In the genomic region with DNA sequence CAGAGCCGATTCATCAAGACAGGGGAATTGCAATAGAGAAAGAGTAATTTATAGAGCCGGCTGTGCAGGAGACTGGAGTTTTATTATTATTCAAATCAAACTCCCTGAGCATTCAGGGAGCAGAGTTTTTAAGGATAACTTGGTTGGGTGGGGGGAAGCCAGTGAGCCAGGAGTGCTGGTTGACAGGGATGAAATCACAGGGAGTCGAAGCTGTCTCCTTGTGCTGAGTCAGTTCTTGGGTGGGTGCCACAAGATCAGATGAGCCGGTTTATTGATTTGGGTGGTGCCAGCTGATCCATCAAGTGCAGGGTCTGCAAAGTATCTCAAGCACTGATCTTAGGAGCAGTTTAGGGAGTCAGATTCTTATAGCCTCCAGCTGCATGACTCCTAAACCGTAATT, we compare ENCODE assay signal across 20 cellular contexts.
DNase-seq lines count a peak whose midpoint lies in the region; ATAC-seq and TF ChIP-seq lines count a peak whose summit lies in the region.
"Had no signal": no experiment of that assay in that cellular context is flagged by ENCODE, and none has a peak within 500 bp of the region (broad histone marks: within the 10 kb centered on the region; RNA-seq: fewer than 3 reads in every experiment).

No MANE protein-coding gene starts in this region.

- no peaks in the 10 kb centered on the region for H3K27me3 Mint-ChIP-seq in activated CD4-positive, alpha-beta T cell treated with anti-CD3 and anti-CD28 coated beads, Interleukin-2, amount 10 ng/mL, durations not matched to agents 24 days and 14 days
- H3K27me3 Mint-ChIP-seq in CD8-positive, alpha-beta memory T cell: no peaks in the 10 kb centered on the region
- no peaks in the 10 kb centered on the region for H3K27me3 Mint-ChIP-seq in activated T-helper 17 cell treated with anti-CD3 and anti-CD28 coated beads, Interleukin-2, amount 50 U/mL, for 72 hours
- peaks cover 6% of the 10 kb centered on the region for H3K27me3 Mint-ChIP-seq in nephron progenitor cell (ENCODE audit: low read depth, poor library complexity)

- intact Hi-C loops in activated CD4-positive, alpha-beta T cell treated with anti-CD3 and anti-CD28 coated beads, Interleukin-2, amount 10 ng/mL, durations not matched to agents 24 days and 14 days (cut with micrococcal nuclease): loop anchor here (2.0 to 10.0 kb wide), 6 partner anchors 36 to 548 kb away; no protein-coding TSS in a partner anchor

- H3K27ac Mint-ChIP-seq in activated CD4-positive, alpha-beta T cell treated with anti-CD3 and anti-CD28 coated beads, Interleukin-2, amount 10 ng/mL, durations not matched to agents 24 days and 14 days: peak overlapping the region; percentile 79
- peak overlapping the region in 5 of 8 donors; percentile 6 to 90 (median 31) for H3K27ac Mint-ChIP-seq in CD8-positive, alpha-beta memory T cell
- H3K27ac Mint-ChIP-seq in activated T-helper 17 cell treated with anti-CD3 and anti-CD28 coated beads, Interleukin-2, amount 50 U/mL, for 72 hours: peak overlapping the region; percentile 73
- peak overlapping the region; percentile 9 for H3K27ac Mint-ChIP-seq in nephron progenitor cell

- no peak overlapping the region for H3K4me3 ChIP-seq in CD8-positive, alpha-beta memory T cell (ENCODE audit: low read length)
- H3K4me3 ChIP-seq in MM.1S (ENCODE audit: low read length): no peak overlapping the region
- H3K4me3 ChIP-seq: pancreas, right atrium auricular region, upper lobe of left lung had no signal

- H3K4me1 Mint-ChIP-seq in activated CD4-positive, alpha-beta T cell treated with anti-CD3 and anti-CD28 coated beads, Interleukin-2, amount 10 ng/mL, durations not matched to agents 24 days and 14 days: peaks cover 55% of the 10 kb centered on the region
- H3K4me1 Mint-ChIP-seq in CD8-positive, alpha-beta memory T cell: peaks cover 49 to 63% (median 60%) of the 10 kb centered on the region in 3 donors
- H3K4me1 Mint-ChIP-seq in activated T-helper 17 cell treated with anti-CD3 and anti-CD28 coated beads, Interleukin-2, amount 50 U/mL, for 72 hours: peaks cover 47% of the 10 kb centered on the region
- no peaks in the 10 kb centered on the region for H3K4me1 Mint-ChIP-seq in nephron progenitor cell

- POLR2A ChIA-PET in CD8-positive, alpha-beta memory T cell (lab: Charles Lee): no interaction called here

- H2AFZ ChIP-seq in MM.1S (ENCODE audit: low read length): no peak overlapping the region

- H3K9me3 ChIP-seq in CD8-positive, alpha-beta memory T cell (ENCODE audit: low read length): no peaks in the 10 kb centered on the region
- no peaks in the 10 kb centered on the region for H3K9me3 ChIP-seq in MM.1S (replicated peaks; ENCODE audit: insufficient read depth, low read length)
- H3K9me3 ChIP-seq: pancreas, right atrium auricular region, upper lobe of left lung had no signal

- H3K36me3 ChIP-seq in CD8-positive, alpha-beta memory T cell (ENCODE audit: insufficient read depth, low read length): no peaks in the 10 kb centered on the region
- H3K36me3 ChIP-seq in MM.1S (replicated peaks; ENCODE audit: insufficient read depth, low read length): no peaks in the 10 kb centered on the region
- H3K36me3 ChIP-seq: pancreas, right atrium auricular region, upper lobe of left lung had no signal

- no peak overlapping the region for H3K9ac ChIP-seq in MM.1S (ENCODE audit: low read length)

- DNase-seq in activated CD4-positive, alpha-beta T cell treated with anti-CD3 and anti-CD28 coated beads, Interleukin-2, amount 10 ng/mL, durations not matched to agents 24 days and 14 days: no peak
- no peak for DNase-seq in activated CD4-positive, alpha-beta T cell treated with anti-CD3 and anti-CD28 coated beads, Interleukin-2, amount 50 U/mL, for 4 hours
- no peak for DNase-seq in CD8-positive, alpha-beta memory T cell
- DNase-seq in nephron progenitor cell: no peak
- DNase-seq in NCI-H2196 (lab: John Stamatoyannopoulos, UW; ENCODE audit: unreplicated experiment): no peak
- DNase-seq in MM.1S: no peak
- DNase-seq: aorta; mesendoderm; NCI-H1092; NCI-H2029; NCI-H345; pancreas; Right ventricle myocardium superior; stimulated activated CD4-positive, alpha-beta T cell treated with anti-CD3 and anti-CD28 coated beads, Interleukin-4, amount 100 ng/mL, for 4 hours; upper lobe of left lung had no signal

- H3K27me3 ChIP-seq in CD8-positive, alpha-beta memory T cell (ENCODE audit: insufficient read depth, low read length, poor library complexity, severe bottlenecking): no peaks in the 10 kb centered on the region
- no peaks in the 10 kb centered on the region for H3K27me3 ChIP-seq in MM.1S (replicated peaks; ENCODE audit: insufficient read depth, low read length)
- H3K27me3 ChIP-seq: pancreas, right atrium auricular region, upper lobe of left lung had no signal

- H4K20me1 ChIP-seq in MM.1S (ENCODE audit: insufficient read depth, low read length): no peaks in the 10 kb centered on the region

- H3F3A ChIP-seq in MM.1S (ENCODE audit: insufficient read depth, low read length): no peaks in the 10 kb centered on the region

- CTCF ChIA-PET in CD8-positive, alpha-beta memory T cell (lab: Charles Lee): interaction anchor here (1.0 to 5.4 kb wide), 9 partner anchors 8 to 299 kb away, joined by 3 to 53 read pairs (median 10); partner anchors contain the start of genes CD200R1 and GTPBP8

- no peaks in the 10 kb centered on the region for H3K79me2 ChIP-seq in MM.1S (ENCODE audit: low read length)

- no peaks in the 10 kb centered on the region for H3K9me3 Mint-ChIP-seq in activated CD4-positive, alpha-beta T cell treated with anti-CD3 and anti-CD28 coated beads, Interleukin-2, amount 10 ng/mL, durations not matched to agents 24 days and 14 days
- no peaks in the 10 kb centered on the region for H3K9me3 Mint-ChIP-seq in CD8-positive, alpha-beta memory T cell
- no peaks in the 10 kb centered on the region for H3K9me3 Mint-ChIP-seq in activated T-helper 17 cell treated with anti-CD3 and anti-CD28 coated beads, Interleukin-2, amount 50 U/mL, for 72 hours
- peaks cover 4% of the 10 kb centered on the region for H3K9me3 Mint-ChIP-seq in nephron progenitor cell

- no peak for ATAC-seq in activated T-helper 17 cell treated with anti-CD3 and anti-CD28 coated beads, Interleukin-2, amount 50 U/mL, for 72 hours (replicated peaks)
- ATAC-seq in GM18502 (IDR thresholded peaks at IDR 0.05; ENCODE audit: poor library complexity, unreplicated experiment): no peak
- ATAC-seq: left lobe of liver, pancreas had no signal

- no peak overlapping the region for H3K4me2 ChIP-seq in MM.1S (ENCODE audit: low read depth, low read length)

- H3K4me3 Mint-ChIP-seq in activated CD4-positive, alpha-beta T cell treated with anti-CD3 and anti-CD28 coated beads, Interleukin-2, amount 10 ng/mL, durations not matched to agents 24 days and 14 days: no peak overlapping the region
- no peak overlapping the region for H3K4me3 Mint-ChIP-seq in CD8-positive, alpha-beta memory T cell
- peak overlapping the region; percentile 38 for H3K4me3 Mint-ChIP-seq in activated T-helper 17 cell treated with anti-CD3 and anti-CD28 coated beads, Interleukin-2, amount 50 U/mL, for 72 hours
- no peak overlapping the region for H3K4me3 Mint-ChIP-seq in nephron progenitor cell

- no peaks in the 10 kb centered on the region for H3K9me2 ChIP-seq in MM.1S (replicated peaks; ENCODE audit: insufficient read depth, low read length)

- H3K4me1 ChIP-seq in CD8-positive, alpha-beta memory T cell (ENCODE audit: insufficient read depth, low read length): peaks cover 61% of the 10 kb centered on the region
- peaks cover 7% of the 10 kb centered on the region for H3K4me1 ChIP-seq in MM.1S (ENCODE audit: low read length)
- H3K4me1 ChIP-seq: pancreas, right atrium auricular region, upper lobe of left lung had no signal

- no peak overlapping the region for H3K27ac ChIP-seq in CD8-positive, alpha-beta memory T cell (ENCODE audit: low read depth, low read length)
- no peak overlapping the region for H3K27ac ChIP-seq in MM.1S (ENCODE audit: low read length)
- H3K27ac ChIP-seq: pancreas, right atrium auricular region, upper lobe of left lung, VCaP had no signal

- H3K36me3 Mint-ChIP-seq in activated CD4-positive, alpha-beta T cell treated with anti-CD3 and anti-CD28 coated beads, Interleukin-2, amount 10 ng/mL, durations not matched to agents 24 days and 14 days (ENCODE audit: low read depth): no peaks in the 10 kb centered on the region
- H3K36me3 Mint-ChIP-seq in CD8-positive, alpha-beta memory T cell: no peaks in the 10 kb centered on the region
- H3K36me3 Mint-ChIP-seq in activated T-helper 17 cell treated with anti-CD3 and anti-CD28 coated beads, Interleukin-2, amount 50 U/mL, for 72 hours (ENCODE audit: low read depth): no peaks in the 10 kb centered on the region
- H3K36me3 Mint-ChIP-seq in nephron progenitor cell (ENCODE audit: low read depth): no peaks in the 10 kb centered on the region

- TF ChIP-seq CTCF in nephron progenitor cell (IDR thresholded peaks at IDR 0.05) (no peak), MM.1S (IDR thresholded peaks at IDR 0.05; ENCODE audit: low read length) (no peak)

Comparison
In these comparisons a context has a peak if more than half of its experiments do, and no peak if none do; other contexts are left out.
1. H3K27ac Mint-ChIP-seq: peak in every context shown above with its lines; median percentile 79 in activated CD4-positive, alpha-beta T cell treated with anti-CD3 and anti-CD28 coated beads, Interleukin-2, amount 10 ng/mL, durations not matched to agents 24 days and 14 days; 73 in activated T-helper 17 cell treated with anti-CD3 and anti-CD28 coated beads, Interleukin-2, amount 50 U/mL, for 72 hours; 31 in CD8-positive, alpha-beta memory T cell; 9 in nephron progenitor cell.